Comparison of ENCODE assay signal across 8 cellular contexts in the genomic region with DNA sequence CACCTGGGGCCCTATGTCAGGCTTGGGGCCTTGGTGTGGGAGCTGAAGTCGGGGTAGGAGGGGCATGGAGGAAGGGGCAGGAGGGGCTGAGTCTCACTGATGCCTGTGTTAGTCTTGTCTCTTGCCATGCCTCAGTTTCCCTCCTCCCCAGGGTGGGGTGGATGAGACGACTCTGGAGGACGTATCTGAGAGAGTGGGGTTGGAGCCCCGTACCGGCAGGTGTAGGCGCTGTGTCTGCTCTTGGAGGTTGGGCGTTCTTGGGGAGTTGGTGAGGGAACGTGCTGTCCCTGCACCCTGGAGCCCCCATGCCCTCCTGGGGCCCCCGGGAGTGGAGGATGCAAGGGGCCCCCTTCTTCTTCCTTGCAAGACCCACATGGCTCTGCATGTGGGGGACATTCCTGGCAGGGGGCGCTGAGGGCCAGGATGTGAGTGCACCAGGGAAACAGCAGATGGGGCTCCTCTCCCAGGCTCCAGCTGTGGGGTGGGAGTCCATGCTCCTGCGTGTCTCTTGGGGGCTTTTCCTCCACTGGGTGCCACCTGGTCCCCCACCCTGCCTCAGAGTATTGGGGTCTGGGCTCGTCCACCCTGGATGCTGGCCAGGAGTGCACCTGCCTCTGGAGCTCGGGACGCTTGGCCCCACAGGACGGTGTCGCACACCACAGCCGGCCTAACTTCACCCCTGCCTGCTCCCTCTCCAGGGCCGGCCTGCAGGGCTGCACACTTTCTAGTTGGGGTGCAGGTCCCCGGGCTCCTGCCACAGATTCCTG. TPM values are rescaled to one million over a fixed set of nuclear protein-coding genes. Genes with fewer than 3 reads are reported as not detected.
DNase-seq lines count a peak whose midpoint lies in the region; ATAC-seq and TF ChIP-seq lines count a peak whose summit lies in the region.

No MANE protein-coding gene starts in this region.

- TF ChIP-seq POLR2A in heart left ventricle (IDR thresholded peaks at IDR 0.05) (no peak), spleen (IDR thresholded peaks at IDR 0.05) (no peak)

- H3K9ac ChIP-seq in fibroblast of lung (ENCODE audit: insufficient read depth, low read length) = peak overlapping the region; percentile 16

- H3K27ac ChIP-seq in heart left ventricle (peak overlapping the region in 10 of 12 donors; percentile 82 to 99 (median 92)), fibroblast of lung (ENCODE audit: insufficient read depth, low read length) (no peak overlapping the region), spleen (peak overlapping the region; percentile 96 to 99 (median 98))

- peak in 1 of 5 donors; percentile 54 for DNase-seq in heart left ventricle
- DNase-seq in Right ventricle myocardium inferior (ENCODE audit: missing footprints) = no peak
- peak; percentile 58 to 67 for DNase-seq in activated CD4-positive, alpha-beta T cell treated with anti-CD3 and anti-CD28 coated beads, Interleukin-2, amount 50 U/mL, for 48 hours
- DNase-seq in fibroblast of lung (ENCODE audit: low read depth in 2 of 2) = no peak
- DNase-seq in spleen = peak; percentile 89
- DNase-seq in putamen (ENCODE audit: low spot score) = no peak
- DNase-seq in SIG-M5 treated with dmso at 0.1 percent for 504 hours (lab: John Stamatoyannopoulos, UW; ENCODE audit: unreplicated experiment) = no peak

- H3K36me3 ChIP-seq in heart left ventricle = peaks cover 0 to 22% (median 5%) of the 10 kb centered on the region in 9 donors
- H3K36me3 ChIP-seq in fibroblast of lung (ENCODE audit: control insufficient read depth, insufficient read depth, low read length) = peaks cover 2% of the 10 kb centered on the region
- H3K36me3 ChIP-seq in spleen = peaks cover 0 to 24% (median 20%) of the 10 kb centered on the region in 6 donors

- 52 to 74% (median 56%) methylated on average over 12 to 19 of the region's 19 CpGs for WGBS in heart left ventricle, 4 donors
- WGBS in spleen, 5 donors = 27 to 54% (median 41%) methylated on average over 15 to 19 of the region's 19 CpGs

- no peaks in the 10 kb centered on the region for H3K79me2 ChIP-seq in fibroblast of lung (ENCODE audit: control insufficient read depth, insufficient read depth, low read length)

- H3K4me3 ChIP-seq in heart left ventricle (peak overlapping the region in 6 of 12 donors; percentile 68 to 83 (median 80)), fibroblast of lung (replicated peaks in 1 of 4; ENCODE audit: control extremely low read depth in 1 of 4, insufficient read depth in 1 of 4, low read depth in 3 of 4, low read length in 4 of 4) (no peak overlapping the region), spleen (peak overlapping the region in 5 of 8 donors; percentile 71 to 95 (median 74))

- ATAC-seq in heart left ventricle = no peak
- ATAC-seq in Right ventricle myocardium inferior = no peak
- ATAC-seq in HG03108 (IDR thresholded peaks at IDR 0.05; ENCODE audit: unreplicated experiment) = no peak

- H3K9me3 ChIP-seq in heart left ventricle (no peaks in the 10 kb centered on the region), fibroblast of lung (ENCODE audit: control insufficient read depth, insufficient read depth, low read depth, low read length) (no peaks in the 10 kb centered on the region), spleen (no peaks in the 10 kb centered on the region)

- H3K4me1 ChIP-seq in heart left ventricle (peaks cover 0 to 52% (median 29%) of the 10 kb centered on the region in 12 donors), fibroblast of lung (ENCODE audit: control insufficient read depth, extremely low read depth, insufficient read depth, low read length) (peaks cover 5% of the 10 kb centered on the region), spleen (peaks cover 41 to 81% (median 62%) of the 10 kb centered on the region in 6 donors)

- no peak overlapping the region for H2AFZ ChIP-seq in fibroblast of lung (ENCODE audit: low read length)

- no peak overlapping the region for H3K4me2 ChIP-seq in fibroblast of lung (ENCODE audit: extremely low read depth, insufficient read depth, low read length)

- TF ChIP-seq CTCF in heart left ventricle (IDR thresholded peaks at IDR 0.05) (peak in 11 of 12 donors; percentile 30 to 59 (median 42)), fibroblast of lung (conservative IDR thresholded peaks at IDR 0.05 in 1 of 2, IDR thresholded peaks at IDR 0.05 in 1 of 2; ENCODE audit: low read depth in 1 of 2, low read length in 2 of 2) (peak; percentile 28 to 44), spleen (IDR thresholded peaks at IDR 0.05 in 8 of 11, conservative IDR thresholded peaks at IDR 0.05 in 3 of 11) (peak; percentile 47 to 78 (median 63))

- H3K27me3 ChIP-seq in heart left ventricle (peaks cover 0 to 5% (median 0%) of the 10 kb centered on the region in 9 donors), fibroblast of lung (ENCODE audit: control insufficient read depth, insufficient read depth, low read length) (no peaks in the 10 kb centered on the region), spleen (replicated peaks in 1 of 7) (no peaks in the 10 kb centered on the region)

- H4K20me1 ChIP-seq in fibroblast of lung (ENCODE audit: control insufficient read depth, extremely low read depth, insufficient read depth, low read length) = no peaks in the 10 kb centered on the region

- intact Hi-C loops in heart left ventricle (cut with DNase I) = no loop called here
- intact Hi-C loops in Right ventricle myocardium inferior (cut with DNase I) = loop anchor here (5.0 kb wide), 1 partner anchor 227 kb away; no protein-coding TSS in a partner anchor
- intact Hi-C loops in spleen (cut with DNase I; ENCODE audit: low total_unique reads) = no loop called here

RNA-seq across cellular contexts. Expression of gene TNFRSF14, which starts 1.4 kb away (rescaled TPM):
- total RNA-seq in heart left ventricle (10 to 100 TPM in 8 of 9 donors, 1 to 10 TPM in 1; 7.8 to 70.8 (median 14.3) TPM), Right ventricle myocardium inferior (15.7 TPM), fibroblast of lung (76.3 and 85.0 TPM in 2 replicates), spleen (100 to 1,000 TPM; 146 to 203 (median 190) TPM)
- polyA plus RNA-seq in heart left ventricle (10 to 100 TPM; 13.6 to 22.5 TPM), fibroblast of lung (9.9 and 15.2 TPM in 2 replicates), spleen (100 to 1,000 TPM; 167 to 366 (median 302) TPM)
- 15.5 and 21.0 TPM in 2 replicates for polyA plus RNA-seq in fibroblast of lung (2012)
- polyA minus RNA-seq in fibroblast of lung (ENCODE audit: low replicate concordance) = 12.9 and 16.3 TPM in 2 replicates

RNA-seq across cellular contexts. Expression of gene HES5, which starts 24.7 kb away (rescaled TPM):
- total RNA-seq in heart left ventricle (1 to 10 TPM in 7 of 9 donors, under 1 TPM in 2; 0.45 to 2.0 (median 1.3) TPM), Right ventricle myocardium inferior (1.3 TPM), fibroblast of lung (not detected in 2 replicates), spleen (under 1 TPM in 4 of 7 donors, not detected in 3; 0.36 to 0.54 (median 0.42) TPM)
- polyA plus RNA-seq in heart left ventricle (under 1 TPM; 0.42 to 0.83 TPM), fibroblast of lung (not detected in 2 replicates), spleen (under 1 TPM in 1 of 3 donors, not detected in 2; 0.36 TPM)
- not detected in 2 replicates for polyA plus RNA-seq in fibroblast of lung (2012)
- not detected in 2 replicates for polyA minus RNA-seq in fibroblast of lung (ENCODE audit: low replicate concordance)

RNA-seq across cellular contexts. Expression of gene PANK4, which starts 28.4 kb away (rescaled TPM):
- 10 to 100 TPM; 27.2 to 43.0 (median 36.6) TPM for total RNA-seq in heart left ventricle
- 10 to 100 TPM; 31.4 to 33.1 TPM for polyA plus RNA-seq in heart left ventricle
- 46.4 TPM for total RNA-seq in Right ventricle myocardium inferior
- total RNA-seq in fibroblast of lung = 16.9 and 17.0 TPM in 2 replicates
- 8.5 and 10.4 TPM in 2 replicates for polyA plus RNA-seq in fibroblast of lung
- 9.1 and 13.2 TPM in 2 replicates for polyA plus RNA-seq in fibroblast of lung (2012)
- polyA minus RNA-seq in fibroblast of lung (ENCODE audit: low replicate concordance) = 8.0 and 16.1 TPM in 2 replicates
- 10 to 100 TPM; 34.9 to 49.5 (median 47.6) TPM for total RNA-seq in spleen
- 10 to 100 TPM; 13.8 to 30.6 (median 14.0) TPM for polyA plus RNA-seq in spleen

RNA-seq across cellular contexts. Expression of gene PRXL2B, which starts 31.8 kb away (rescaled TPM):
- 10 to 100 TPM in 2 of 9 donors, 1 to 10 TPM in 7; 5.1 to 13.9 (median 7.2) TPM for total RNA-seq in heart left ventricle
- polyA plus RNA-seq in heart left ventricle = 1 to 10 TPM; 8.6 to 9.2 TPM
- total RNA-seq in Right ventricle myocardium inferior = 12.2 TPM
- total RNA-seq in fibroblast of lung = 8.0 and 11.7 TPM in 2 replicates
- 13.8 and 19.2 TPM in 2 replicates for polyA plus RNA-seq in fibroblast of lung
- polyA plus RNA-seq in fibroblast of lung (2012) = 21.5 and 31.0 TPM in 2 replicates
- 15.9 and 23.2 TPM in 2 replicates for polyA minus RNA-seq in fibroblast of lung (ENCODE audit: low replicate concordance)
- total RNA-seq in spleen = 10 to 100 TPM; 21.9 to 43.0 (median 26.7) TPM
- polyA plus RNA-seq in spleen = 10 to 100 TPM; 10.7 to 29.0 (median 13.2) TPM

Comparison
In these comparisons a context has a peak if more than half of its experiments do, and no peak if none do; other contexts are left out.
1. DNase-seq: peak in activated CD4-positive, alpha-beta T cell treated with anti-CD3 and anti-CD28 coated beads, Interleukin-2, amount 50 U/mL, for 48 hours (2 of 2) and spleen (single experiment); none in Right ventricle myocardium inferior (single experiment), fibroblast of lung (0 of 2), putamen (single experiment) and SIG-M5 treated with dmso at 0.1 percent for 504 hours (single experiment).
2. H3K4me3 ChIP-seq: peak in spleen (5 of 8); none in fibroblast of lung (0 of 4).
3. Peak in every context shown above with its lines, with median percentiles within 50 percentile points of each other: CTCF ChIP-seq.